In the genomic region with DNA sequence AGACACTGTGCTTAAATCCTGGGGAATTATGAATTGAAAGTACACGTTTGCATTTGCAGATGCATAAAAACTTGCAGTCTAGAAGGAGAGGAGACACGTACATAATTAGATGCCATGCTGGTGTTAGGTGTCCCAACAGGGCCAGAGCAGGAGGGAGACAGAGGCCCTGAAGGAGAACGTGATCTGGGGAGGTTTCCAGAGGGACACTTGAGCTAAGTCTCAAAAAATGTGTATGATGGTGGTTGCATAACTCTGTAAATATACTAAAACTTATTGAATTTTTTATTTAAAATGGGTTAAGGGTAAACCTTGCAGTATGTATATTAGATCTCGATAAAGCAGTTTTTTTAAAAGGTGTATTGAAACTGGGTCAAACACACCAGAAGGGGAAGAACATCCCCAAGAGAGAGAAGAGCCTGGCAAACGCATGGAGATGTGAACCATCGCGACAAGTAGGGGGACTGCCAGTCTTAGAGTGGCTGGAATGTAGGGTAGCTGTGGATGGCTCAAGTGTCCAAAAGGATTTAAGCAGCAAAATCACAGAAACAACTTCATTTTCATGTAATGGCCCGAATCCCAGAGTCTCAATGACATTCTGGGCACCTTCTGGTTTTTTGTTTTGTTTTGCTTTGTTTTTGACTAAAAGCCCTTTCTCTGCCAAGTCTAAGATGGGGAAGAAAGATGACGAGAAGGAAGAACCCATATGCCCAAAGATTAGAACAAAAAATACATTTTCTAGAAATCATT, we compare ENCODE assay signal across 1 cellular context.
TF ChIP-seq lines count a peak whose summit lies in the region.

No MANE protein-coding gene starts in this region.

TF ChIP-seq in GM23338, 12 proteins besides CTCF, POLR2A, EP300 and RAD21 (continued from another document):
- TF ChIP-seq, protein P1, sequence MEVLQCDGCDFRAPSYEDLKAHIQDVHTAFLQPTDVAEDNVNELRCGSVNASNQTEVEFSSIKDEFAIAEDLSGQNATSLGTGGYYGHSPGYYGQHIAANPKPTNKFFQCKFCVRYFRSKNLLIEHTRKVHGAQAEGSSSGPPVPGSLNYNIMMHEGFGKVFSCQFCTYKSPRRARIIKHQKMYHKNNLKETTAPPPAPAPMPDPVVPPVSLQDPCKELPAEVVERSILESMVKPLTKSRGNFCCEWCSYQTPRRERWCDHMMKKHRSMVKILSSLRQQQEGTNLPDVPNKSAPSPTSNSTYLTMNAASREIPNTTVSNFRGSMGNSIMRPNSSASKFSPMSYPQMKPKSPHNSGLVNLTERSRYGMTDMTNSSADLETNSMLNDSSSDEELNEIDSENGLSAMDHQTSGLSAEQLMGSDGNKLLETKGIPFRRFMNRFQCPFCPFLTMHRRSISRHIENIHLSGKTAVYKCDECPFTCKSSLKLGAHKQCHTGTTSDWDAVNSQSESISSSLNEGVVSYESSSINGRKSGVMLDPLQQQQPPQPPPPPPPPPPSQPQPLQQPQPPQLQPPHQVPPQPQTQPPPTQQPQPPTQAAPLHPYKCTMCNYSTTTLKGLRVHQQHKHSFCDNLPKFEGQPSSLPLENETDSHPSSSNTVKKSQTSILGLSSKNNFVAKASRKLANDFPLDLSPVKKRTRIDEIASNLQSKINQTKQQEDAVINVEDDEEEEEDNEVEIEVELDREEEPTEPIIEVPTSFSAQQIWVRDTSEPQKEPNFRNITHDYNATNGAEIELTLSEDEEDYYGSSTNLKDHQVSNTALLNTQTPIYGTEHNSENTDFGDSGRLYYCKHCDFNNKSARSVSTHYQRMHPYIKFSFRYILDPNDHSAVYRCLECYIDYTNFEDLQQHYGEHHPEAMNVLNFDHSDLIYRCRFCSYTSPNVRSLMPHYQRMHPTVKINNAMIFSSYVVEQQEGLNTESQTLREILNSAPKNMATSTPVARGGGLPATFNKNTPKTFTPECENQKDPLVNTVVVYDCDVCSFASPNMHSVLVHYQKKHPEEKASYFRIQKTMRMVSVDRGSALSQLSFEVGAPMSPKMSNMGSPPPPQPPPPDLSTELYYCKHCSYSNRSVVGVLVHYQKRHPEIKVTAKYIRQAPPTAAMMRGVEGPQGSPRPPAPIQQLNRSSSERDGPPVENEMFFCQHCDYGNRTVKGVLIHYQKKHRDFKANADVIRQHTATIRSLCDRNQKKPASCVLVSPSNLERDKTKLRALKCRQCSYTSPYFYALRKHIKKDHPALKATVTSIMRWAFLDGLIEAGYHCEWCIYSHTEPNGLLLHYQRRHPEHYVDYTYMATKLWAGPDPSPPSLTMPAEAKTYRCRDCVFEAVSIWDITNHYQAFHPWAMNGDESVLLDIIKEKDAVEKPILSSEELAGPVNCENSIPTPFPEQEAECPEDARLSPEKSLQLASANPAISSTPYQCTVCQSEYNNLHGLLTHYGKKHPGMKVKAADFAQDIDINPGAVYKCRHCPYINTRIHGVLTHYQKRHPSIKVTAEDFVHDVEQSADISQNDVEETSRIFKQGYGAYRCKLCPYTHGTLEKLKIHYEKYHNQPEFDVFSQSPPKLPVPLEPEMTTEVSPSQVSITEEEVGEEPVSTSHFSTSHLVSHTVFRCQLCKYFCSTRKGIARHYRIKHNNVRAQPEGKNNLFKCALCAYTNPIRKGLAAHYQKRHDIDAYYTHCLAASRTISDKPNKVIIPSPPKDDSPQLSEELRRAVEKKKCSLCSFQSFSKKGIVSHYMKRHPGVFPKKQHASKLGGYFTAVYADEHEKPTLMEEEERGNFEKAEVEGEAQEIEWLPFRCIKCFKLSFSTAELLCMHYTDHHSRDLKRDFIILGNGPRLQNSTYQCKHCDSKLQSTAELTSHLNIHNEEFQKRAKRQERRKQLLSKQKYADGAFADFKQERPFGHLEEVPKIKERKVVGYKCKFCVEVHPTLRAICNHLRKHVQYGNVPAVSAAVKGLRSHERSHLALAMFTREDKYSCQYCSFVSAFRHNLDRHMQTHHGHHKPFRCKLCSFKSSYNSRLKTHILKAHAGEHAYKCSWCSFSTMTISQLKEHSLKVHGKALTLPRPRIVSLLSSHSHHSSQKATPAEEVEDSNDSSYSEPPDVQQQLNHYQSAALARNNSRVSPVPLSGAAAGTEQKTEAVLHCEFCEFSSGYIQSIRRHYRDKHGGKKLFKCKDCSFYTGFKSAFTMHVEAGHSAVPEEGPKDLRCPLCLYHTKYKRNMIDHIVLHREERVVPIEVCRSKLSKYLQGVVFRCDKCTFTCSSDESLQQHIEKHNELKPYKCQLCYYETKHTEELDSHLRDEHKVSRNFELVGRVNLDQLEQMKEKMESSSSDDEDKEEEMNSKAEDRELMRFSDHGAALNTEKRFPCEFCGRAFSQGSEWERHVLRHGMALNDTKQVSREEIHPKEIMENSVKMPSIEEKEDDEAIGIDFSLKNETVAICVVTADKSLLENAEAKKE (CRISPR knock-in tag; IDR thresholded peaks at IDR 0.05), result no peak
- TF ChIP-seq, protein P2, sequence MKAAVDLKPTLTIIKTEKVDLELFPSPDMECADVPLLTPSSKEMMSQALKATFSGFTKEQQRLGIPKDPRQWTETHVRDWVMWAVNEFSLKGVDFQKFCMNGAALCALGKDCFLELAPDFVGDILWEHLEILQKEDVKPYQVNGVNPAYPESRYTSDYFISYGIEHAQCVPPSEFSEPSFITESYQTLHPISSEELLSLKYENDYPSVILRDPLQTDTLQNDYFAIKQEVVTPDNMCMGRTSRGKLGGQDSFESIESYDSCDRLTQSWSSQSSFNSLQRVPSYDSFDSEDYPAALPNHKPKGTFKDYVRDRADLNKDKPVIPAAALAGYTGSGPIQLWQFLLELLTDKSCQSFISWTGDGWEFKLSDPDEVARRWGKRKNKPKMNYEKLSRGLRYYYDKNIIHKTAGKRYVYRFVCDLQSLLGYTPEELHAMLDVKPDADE (IDR thresholded peaks at IDR 0.05), result no peak
- no peak for TF ChIP-seq STAT1 (IDR thresholded peaks at IDR 0.05; ENCODE audit: unreplicated experiment)
- TF ChIP-seq ZNF114 (CRISPR knock-in tag; IDR thresholded peaks at IDR 0.05), result no peak
- TF ChIP-seq EZH2 (IDR thresholded peaks at IDR 0.05; ENCODE audit: low read depth, unreplicated experiment), result no peak
- TF ChIP-seq CREB1 (CRISPR knock-in tag; IDR thresholded peaks at IDR 0.05; ENCODE audit: low read depth), result no peak
- TF ChIP-seq JUNB (IDR thresholded peaks at IDR 0.05; ENCODE audit: unreplicated experiment), result no peak
